ENCODE assay signal across 19 cellular contexts in the genomic region with DNA sequence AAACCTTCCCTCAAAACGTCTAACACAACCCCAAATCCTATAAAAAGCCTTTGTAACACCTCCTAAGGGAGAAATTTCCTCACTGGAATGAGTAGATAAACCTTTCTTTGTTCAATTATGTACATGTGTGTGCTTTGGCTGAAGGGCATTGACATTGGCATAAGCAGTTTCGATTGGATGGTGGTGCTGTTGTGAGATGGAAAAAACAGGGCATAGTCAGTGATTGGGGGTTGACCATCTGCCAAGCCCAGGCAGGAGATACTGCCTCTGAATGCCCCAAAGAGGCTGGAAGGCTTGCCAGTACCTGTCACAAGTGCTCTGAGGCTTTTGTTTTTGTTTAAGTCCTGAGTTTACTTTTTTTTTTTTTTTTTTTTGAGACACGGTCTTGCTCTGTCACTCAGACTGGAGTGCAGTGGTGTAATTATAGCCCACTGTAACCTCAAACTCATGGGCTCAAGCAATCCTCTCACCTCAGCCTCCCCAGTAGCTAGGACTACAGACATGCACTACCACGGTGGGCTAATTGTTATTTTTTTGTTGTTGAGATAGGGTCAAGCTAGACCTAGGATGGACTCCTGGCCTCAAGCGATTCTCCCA. TPM values are rescaled to one million over a fixed set of nuclear protein-coding genes. Genes with fewer than 3 reads are reported as not detected.
DNase-seq lines count a peak whose midpoint lies in the region; ATAC-seq and TF ChIP-seq lines count a peak whose summit lies in the region.
"Had no signal": no experiment of that assay in that cellular context is flagged by ENCODE, and none has a peak within 500 bp of the region (broad histone marks: within the 10 kb centered on the region; RNA-seq: fewer than 3 reads in every experiment).

No MANE protein-coding gene starts in this region.

- H3K27ac ChIP-seq in stomach (peak overlapping the region in 4 of 5 donors; percentile 23 to 100 (median 98)), substantia nigra (ENCODE audit: low read depth, low read length, poor library complexity, severe bottlenecking) (no peak overlapping the region)

- peak; percentile 75 for ATAC-seq in esophagus mucosa

- H3K4me3 Mint-ChIP-seq in T-helper 2 cell treated with Interferon-gamma antibody and Interleukin-4, amounts not matched to agents 5 μg/mL and 100 μg/mL, for 36 hours = no peak overlapping the region
- H3K4me3 Mint-ChIP-seq: HFFc6; stimulated activated naive CD8-positive, alpha-beta T cell treated with anti-CD3 and anti-CD28 coated beads, Interleukin-15, Interleukin-2, amounts not matched to agents 100 ng/mL and 50 ng/mL, for 24 hours had no signal

- H3K27me3 Mint-ChIP-seq in T-helper 2 cell treated with Interferon-gamma antibody and Interleukin-4, amounts not matched to agents 5 μg/mL and 100 μg/mL, for 36 hours (ENCODE audit: low read depth) = no peaks in the 10 kb centered on the region
- H3K27me3 Mint-ChIP-seq: stimulated activated naive CD8-positive, alpha-beta T cell treated with anti-CD3 and anti-CD28 coated beads, Interleukin-15, Interleukin-2, amounts not matched to agents 100 ng/mL and 50 ng/mL, for 24 hours had no signal

- no peak for TF ChIP-seq POLR2A in stomach (IDR thresholded peaks at IDR 0.05)

- peaks cover 16% of the 10 kb centered on the region for H3K4me1 Mint-ChIP-seq in T-helper 2 cell treated with Interferon-gamma antibody and Interleukin-4, amounts not matched to agents 5 μg/mL and 100 μg/mL, for 36 hours (ENCODE audit: low read depth)

- no peaks in the 10 kb centered on the region for H3K9me3 ChIP-seq in stomach
- H3K9me3 ChIP-seq: pancreas had no signal

- H3K27me3 ChIP-seq in stomach = no peaks in the 10 kb centered on the region
- H3K27me3 ChIP-seq: pancreas had no signal

- no peaks in the 10 kb centered on the region for H3K9me3 Mint-ChIP-seq in T-helper 2 cell treated with Interferon-gamma antibody and Interleukin-4, amounts not matched to agents 5 μg/mL and 100 μg/mL, for 36 hours
- H3K9me3 Mint-ChIP-seq: stimulated activated naive CD8-positive, alpha-beta T cell treated with anti-CD3 and anti-CD28 coated beads, Interleukin-15, Interleukin-2, amounts not matched to agents 100 ng/mL and 50 ng/mL, for 24 hours had no signal

- no peak overlapping the region for H3K27ac Mint-ChIP-seq in T-helper 2 cell treated with Interferon-gamma antibody and Interleukin-4, amounts not matched to agents 5 μg/mL and 100 μg/mL, for 36 hours
- H3K27ac Mint-ChIP-seq: HFFc6; stimulated activated naive CD8-positive, alpha-beta T cell treated with anti-CD3 and anti-CD28 coated beads, Interleukin-15, Interleukin-2, amounts not matched to agents 100 ng/mL and 50 ng/mL, for 24 hours had no signal

- 38 to 63% (median 48%) methylated on average over 5 of the region's 5 CpGs for WGBS in stomach, 5 donors

- TF ChIP-seq CTCF in stomach (IDR thresholded peaks at IDR 0.05) = no peak

- TF ChIP-seq EP300 in stomach (IDR thresholded peaks at IDR 0.05) = no peak

- peaks cover 0 to 40% (median 28%) of the 10 kb centered on the region in 4 donors for H3K4me1 ChIP-seq in stomach

- intact Hi-C loops in stomach (cut with DNase I; ENCODE audit: low total_unique reads) = no loop called here

- peaks cover 0 to 20% (median 17%) of the 10 kb centered on the region in 4 donors for H3K36me3 ChIP-seq in stomach
- H3K36me3 ChIP-seq: pancreas had no signal

- DNase-seq in DMS53 (lab: John Stamatoyannopoulos, UW) (peak; percentile 39), DMS53 treated with DMSO at 0.1 percent for 48 hours (lab: John Stamatoyannopoulos, UW; ENCODE audit: unreplicated experiment) (no peak), NCI-H774 (lab: John Stamatoyannopoulos, UW) (peak; percentile 23), stomach (peak; percentile 84), AG20443 (ENCODE audit: low spot score) (no peak), substantia nigra (lab: John Stamatoyannopoulos, UW) (no peak)
- DNase-seq in T-helper 2 cell treated with Interferon-gamma antibody and Interleukin-4, amounts not matched to agents 5 μg/mL and 100 μg/mL, for 36 hours (ENCODE audit: low spot score) = no peak
- DNase-seq: activated CD8-positive, alpha-beta memory T cell treated with anti-CD3 and anti-CD28 coated beads for 24 hours; activated effector memory CD4-positive, alpha-beta T cell treated with anti-CD3 and anti-CD28 coated beads, Interleukin-2, amount 50 U/mL, for 16 hours; C1 segment of cervical spinal cord; HFFc6; islet precursor cell; KG1; midbrain; NCI-H2081 treated with DMSO at 0.1 percent for 48 hours; OCI-M1 had no signal

- H3K4me3 ChIP-seq in stomach = no peak overlapping the region
- H3K4me3 ChIP-seq: pancreas had no signal

- H3K36me3 Mint-ChIP-seq in T-helper 2 cell treated with Interferon-gamma antibody and Interleukin-4, amounts not matched to agents 5 μg/mL and 100 μg/mL, for 36 hours (ENCODE audit: low read depth) = peaks cover 23% of the 10 kb centered on the region

RNA-seq across cellular contexts. Expression of gene CCDC117, which starts 1.2 kb away (rescaled TPM):
- total RNA-seq in esophagus mucosa = 8.5 TPM
- 10 to 100 TPM; 11.7 to 28.6 (median 16.2) TPM for total RNA-seq in stomach
- polyA plus RNA-seq in stomach = 10 to 100 TPM in 2 of 3 donors, 1 to 10 TPM in 1; 7.1 to 15.1 (median 10.1) TPM

RNA-seq across cellular contexts. Expression of gene XBP1, which starts 29.1 kb away (rescaled TPM):
- total RNA-seq in esophagus mucosa (107 TPM), stomach (100 to 1,000 TPM; 134 to 612 (median 387) TPM)
- polyA plus RNA-seq in stomach = 100 to 1,000 TPM; 193 to 230 (median 214) TPM

RNA-seq across cellular contexts. Expression of gene HSCB, which starts 29.5 kb away (rescaled TPM):
- total RNA-seq in esophagus mucosa (10.9 TPM), stomach (10 to 100 TPM in 2 of 5 donors, 1 to 10 TPM in 2, not detected in 1; 4.0 to 30.1 (median 10.2) TPM)
- polyA plus RNA-seq in stomach = 10 to 100 TPM; 26.0 to 39.7 (median 31.4) TPM

RNA-seq across cellular contexts. Expression of gene CHEK2, which starts 29.7 kb away (rescaled TPM):
- total RNA-seq in esophagus mucosa (14.9 TPM), stomach (10 to 100 TPM in 1 of 5 donors, 1 to 10 TPM in 3, not detected in 1; 1.0 to 21.5 (median 4.9) TPM)
- 10 to 100 TPM in 2 of 3 donors, 1 to 10 TPM in 1; 8.5 to 16.9 (median 11.3) TPM for polyA plus RNA-seq in stomach

Comparison
In these comparisons a context has a peak if more than half of its experiments do, and no peak if none do; other contexts are left out.
1. DNase-seq: peak in DMS53 (single experiment), NCI-H774 (single experiment) and stomach (single experiment); none in DMS53 treated with DMSO at 0.1 percent for 48 hours (single experiment), AG20443 (single experiment), substantia nigra (0 of 49) and T-helper 2 cell treated with Interferon-gamma antibody and Interleukin-4, amounts not matched to agents 5 μg/mL and 100 μg/mL, for 36 hours (single experiment).